ENCODE assay signal across 17 cellular contexts in genomic region chr9:35105571-35106342, GRCh38.
"Had no signal": no experiment of that assay in that cellular context is flagged by ENCODE, and none has a peak within 500 bp of the region (broad histone marks: within the 10 kb centered on the region; RNA-seq: fewer than 3 reads in every experiment).

No MANE protein-coding gene starts in this region.

- FAIRE-seq: islet of Langerhans had no signal

- H3K4me3 ChIP-seq: gastrocnemius medialis, heart right ventricle, left ventricle myocardium inferior, psoas muscle, right lobe of liver, spleen had no signal

- ATAC-seq: gastrocnemius medialis, heart right ventricle, psoas muscle, right lobe of liver had no signal

- H3K27ac Mint-ChIP-seq: activated T-helper 2 cell treated with anti-CD3 and anti-CD28 coated beads, Interferon-gamma antibody, Interleukin-2, Interleukin-4, amounts not matched to agents 10 μg/mL and 5 μg/mL and 100 μg/mL, durations not matched to agents 14 hours and 24 hours and 36 hours; type B pancreatic cell had no signal

- H3K27me3 Mint-ChIP-seq: activated naive CD8-positive, alpha-beta T cell; type B pancreatic cell had no signal

- DNase-seq: activated CD4-positive, alpha-beta T cell treated with anti-CD3 and anti-CD28 coated beads for 4 hours; amygdala; effector CD8-positive, alpha-beta T cell; gastrocnemius medialis; heart right ventricle; left ventricle myocardium inferior; psoas muscle; right lobe of liver; spleen; stimulated activated CD4-positive, alpha-beta T cell treated with anti-CD3 and anti-CD28 coated beads, Interleukin-1b, Interleukin-23, amount 100 ng/mL, for 48 hours; stimulated activated naive CD4-positive, alpha-beta T cell; T-helper 9 cell had no signal

- H3K27ac ChIP-seq: epithelial cell of prostate, gastrocnemius medialis, heart right ventricle, left ventricle myocardium inferior, psoas muscle, right lobe of liver, spleen had no signal

- H3K9me3 Mint-ChIP-seq: activated T-helper 2 cell treated with anti-CD3 and anti-CD28 coated beads, Interferon-gamma antibody, Interleukin-2, Interleukin-4, amounts not matched to agents 10 μg/mL and 5 μg/mL and 100 μg/mL, durations not matched to agents 14 hours and 24 hours and 36 hours; type B pancreatic cell had no signal

- H3K9me3 ChIP-seq: gastrocnemius medialis, heart right ventricle, left ventricle myocardium inferior, psoas muscle, right lobe of liver, spleen had no signal

- H3K4me3 Mint-ChIP-seq: activated naive CD8-positive, alpha-beta T cell; type B pancreatic cell had no signal

- H3K27me3 ChIP-seq: gastrocnemius medialis, heart right ventricle, right lobe of liver, spleen had no signal
